12 cellular contexts compared by ENCODE assay signal in genomic region chr18:6879508-6880195, GRCh38.
"Had no signal": no experiment of that assay in that cellular context is flagged by ENCODE, and none has a peak within 500 bp of the region (broad histone marks: within the 10 kb centered on the region; RNA-seq: fewer than 3 reads in every experiment).

No MANE protein-coding gene starts in this region.

- H3K27ac Mint-ChIP-seq: activated B cell treated with CpG ODN at 0.5 μM for 24 hours; activated CD4-positive, alpha-beta T cell treated with anti-CD3 and anti-CD28 coated beads, Interleukin-2, amount 10 ng/mL, durations not matched to agents 24 days and 14 days; activated naive CD4-positive, alpha-beta T cell treated with anti-CD3 and anti-CD28 coated beads for 36 hours; dendritic cell treated with granulocyte-macrophage colony-stimulating factor and Interleukin-4, amounts not matched to agents 40 ng/mL and 50 ng/mL, for 4 days; neural progenitor cell; T-helper 1 cell treated with Interleukin-12 subunit alpha and Interleukin-12 subunit beta and Interleukin-4 antibody, amounts not matched to agents 30 μg/mL and 1 μg/mL, for 36 hours had no signal

- H3K27ac ChIP-seq: neural progenitor cell, ovary, upper lobe of right lung had no signal

- H3K9ac ChIP-seq: neural progenitor cell had no signal

- H2AFZ ChIP-seq: neural progenitor cell had no signal

- H3K4me1 Mint-ChIP-seq: activated B cell treated with CpG ODN at 0.5 μM for 24 hours; activated CD4-positive, alpha-beta T cell treated with anti-CD3 and anti-CD28 coated beads, Interleukin-2, amount 10 ng/mL, durations not matched to agents 24 days and 14 days had no signal

- H3K27me3 Mint-ChIP-seq: activated B cell treated with CpG ODN at 0.5 μM for 24 hours; activated CD4-positive, alpha-beta T cell treated with anti-CD3 and anti-CD28 coated beads, Interleukin-2, amount 10 ng/mL, durations not matched to agents 24 days and 14 days; dendritic cell treated with granulocyte-macrophage colony-stimulating factor and Interleukin-4, amounts not matched to agents 40 ng/mL and 50 ng/mL, for 4 days had no signal

- H3K27me3 ChIP-seq: neural progenitor cell, ovary, upper lobe of right lung had no signal

- DNase-seq: activated B cell treated with CpG ODN at 0.5 μM for 24 hours; activated CD4-positive, alpha-beta T cell treated with anti-CD3 and anti-CD28 coated beads, Interleukin-2, amount 10 ng/mL, durations not matched to agents 24 days and 14 days; activated naive CD4-positive, alpha-beta T cell treated with anti-CD3 and anti-CD28 coated beads for 36 hours; caudate nucleus; stimulated activated CD4-positive, alpha-beta T cell treated with anti-CD3 and anti-CD28 coated beads, Interleukin-4, amount 100 ng/mL, for 1 hour; stimulated activated CD8-positive, alpha-beta memory T cell treated with anti-CD3 and anti-CD28 coated beads, Interleukin-4, amount 100 ng/mL, for 48 hours; stimulated activated naive CD8-positive, alpha-beta T cell treated with anti-CD3 and anti-CD28 coated beads, Interleukin-15, Interleukin-2, amounts not matched to agents 100 U/mL and 50 U/mL, for 24 hours; upper lobe of right lung had no signal

- H3K4me3 Mint-ChIP-seq: activated B cell treated with CpG ODN at 0.5 μM for 24 hours; activated CD4-positive, alpha-beta T cell treated with anti-CD3 and anti-CD28 coated beads, Interleukin-2, amount 10 ng/mL, durations not matched to agents 24 days and 14 days; activated naive CD4-positive, alpha-beta T cell treated with anti-CD3 and anti-CD28 coated beads for 36 hours; dendritic cell treated with granulocyte-macrophage colony-stimulating factor and Interleukin-4, amounts not matched to agents 40 ng/mL and 50 ng/mL, for 4 days; neural progenitor cell; T-helper 1 cell treated with Interleukin-12 subunit alpha and Interleukin-12 subunit beta and Interleukin-4 antibody, amounts not matched to agents 30 μg/mL and 1 μg/mL, for 36 hours had no signal

- ATAC-seq: stimulated activated naive CD8-positive, alpha-beta T cell treated with anti-CD3 and anti-CD28 coated beads, Interleukin-15, Interleukin-2, amounts not matched to agents 100 U/mL and 50 U/mL, for 24 hours; upper lobe of right lung had no signal

- H3K4me2 ChIP-seq: neural progenitor cell had no signal

- H3K9me3 ChIP-seq: ovary, upper lobe of right lung had no signal

- H3K4me3 ChIP-seq: neural progenitor cell, ovary, upper lobe of right lung had no signal

- H3K9me3 Mint-ChIP-seq: activated B cell treated with CpG ODN at 0.5 μM for 24 hours; activated CD4-positive, alpha-beta T cell treated with anti-CD3 and anti-CD28 coated beads, Interleukin-2, amount 10 ng/mL, durations not matched to agents 24 days and 14 days; activated naive CD4-positive, alpha-beta T cell treated with anti-CD3 and anti-CD28 coated beads for 36 hours; dendritic cell treated with granulocyte-macrophage colony-stimulating factor and Interleukin-4, amounts not matched to agents 40 ng/mL and 50 ng/mL, for 4 days had no signal

- H3K36me3 ChIP-seq: neural progenitor cell, ovary, upper lobe of right lung had no signal
